ENCODE assay signal across 24 cellular contexts in the genomic region with DNA sequence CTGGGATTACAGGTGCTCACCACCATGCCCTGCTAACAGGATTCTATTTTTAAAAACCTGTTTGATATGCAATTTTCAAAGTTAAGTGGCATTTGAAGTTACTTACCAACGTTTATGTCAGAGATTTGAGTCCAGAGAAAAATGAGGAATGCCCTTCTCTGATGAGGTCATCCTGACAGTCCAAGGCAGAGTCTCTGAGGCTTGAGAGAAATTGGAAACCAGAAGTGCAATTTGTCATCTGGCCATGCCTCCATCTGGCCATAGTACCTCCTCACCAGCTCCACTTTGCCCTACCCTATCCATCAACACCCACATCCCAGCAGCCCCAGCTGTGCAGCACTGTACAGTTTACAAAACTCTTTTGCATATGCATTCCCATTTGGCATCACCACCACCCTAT. TPM values are rescaled to one million over a fixed set of nuclear protein-coding genes. Genes with fewer than 3 reads are reported as not detected.
DNase-seq lines count a peak whose midpoint lies in the region; ATAC-seq, FAIRE-seq and TF ChIP-seq lines count a peak whose summit lies in the region.
"Had no signal": no experiment of that assay in that cellular context is flagged by ENCODE, and none has a peak within 500 bp of the region (broad histone marks: within the 10 kb centered on the region; RNA-seq: fewer than 3 reads in every experiment).

No MANE protein-coding gene starts in this region.

- no peak overlapping the region for H3K9ac ChIP-seq in HepG2 (ENCODE audit: insufficient read depth, low read depth, low read length)
- H3K9ac ChIP-seq: BLaER1 treated with 17β-estradiol and CSF1 and Interleukin-3, amounts not matched to agents 10 nM and 100 nM had no signal

- WGBS in HepG2 (ENCODE audit: low lambda C conversion rate): 7% methylated on average over 1 of the region's 1 CpG
- WGBS in right lobe of liver (ENCODE audit: insufficient coverage, low coverage, low lambda C conversion rate, missing lambda C conversion rate): 8% methylated on average over 1 of the region's 1 CpG

- peaks cover 9% of the 10 kb centered on the region for H3K27me3 Mint-ChIP-seq in glutamatergic neuron (ENCODE audit: unreplicated experiment)
- H3K27me3 Mint-ChIP-seq in type B pancreatic cell: peaks cover 5% of the 10 kb centered on the region
- H3K27me3 Mint-ChIP-seq in mesothelial cell of epicardium (ENCODE audit: low read depth): peaks cover 52% of the 10 kb centered on the region

- H3K4me3 ChIP-seq in HepG2 (replicated peaks in 1 of 3; ENCODE audit: insufficient read depth in 1 of 3, low read depth in 2 of 3, low read length in 3 of 3) (no peak overlapping the region), right lobe of liver (no peak overlapping the region), MG63 (no peak overlapping the region)
- H3K4me3 ChIP-seq: BLaER1 treated with 17β-estradiol and CSF1 and Interleukin-3, amounts not matched to agents 10 nM and 100 nM had no signal

- CTCF ChIA-PET in HepG2 (lab: Yijun Ruan, JAX; ENCODE audit: low intra/inter-chr PET ratio, low total read pairs): no interaction called here

- BruUV-seq in HepG2 (replicated peaks; lab: Mats Ljungman, UMichigan): no TSS peak

- in situ Hi-C loops in HepG2 (cut with HindIII; ENCODE audit: extremely low pct_ligation_motif_present, low pct_unique_long_range_greater_than_20kb): no loop called here

- no peak overlapping the region for H3K4me2 ChIP-seq in HepG2 (ENCODE audit: low read depth, low read length)
- H3K4me2 ChIP-seq: BLaER1 treated with 17β-estradiol and CSF1 and Interleukin-3, amounts not matched to agents 10 nM and 100 nM had no signal

- no peak for TF ChIP-seq EP300 in HepG2 (IDR thresholded peaks at IDR 0.05; ENCODE audit: low read depth in 2 of 2, low read length in 2 of 2)
- no peak for TF ChIP-seq EP300 in HepG2 (CRISPR knock-in tag; IDR thresholded peaks at IDR 0.05; ENCODE audit: borderline replicate concordance)

- no peaks in the 10 kb centered on the region for H4K20me1 ChIP-seq in HepG2 (ENCODE audit: insufficient read depth, low read length)
- H4K20me1 ChIP-seq: BLaER1 treated with 17β-estradiol and CSF1 and Interleukin-3, amounts not matched to agents 10 nM and 100 nM had no signal

- TF ChIP-seq RAD21 in HepG2 (CRISPR knock-in tag; IDR thresholded peaks at IDR 0.05): no peak

- no peak for DNase-seq in HepG2 (ENCODE audit: low spot score)
- DNase-seq in right lobe of liver: no peak
- DNase-seq in MG63: peak; percentile 42
- no peak for DNase-seq in glutamatergic neuron
- no peak for DNase-seq in type B pancreatic cell (ENCODE audit: extremely low spot score, unreplicated experiment)
- DNase-seq in cerebellar nuclear complex (lab: John Stamatoyannopoulos, UW): no peak
- no peak for DNase-seq in mesothelial cell of epicardium (ENCODE audit: low spot score in 2 of 2, unreplicated experiment in 2 of 2)
- DNase-seq: 8988T; CD8-positive, alpha-beta memory T cell; H9; NCI-H1048; NCI-H146; NCI-H2081 treated with DMSO at 0.1 percent for 48 hours; NCI-H510A; NCI-H82; SHP77 had no signal

- H3K27me3 ChIP-seq in HepG2 (ENCODE audit: control insufficient read depth in 1 of 2, insufficient read depth in 2 of 2, low read length in 2 of 2) (no peaks in the 10 kb centered on the region; a peak in 1 of 5 replicates), right lobe of liver (no peaks in the 10 kb centered on the region), MG63 (no peaks in the 10 kb centered on the region)
- H3K27me3 ChIP-seq: BLaER1 treated with 17β-estradiol and CSF1 and Interleukin-3, amounts not matched to agents 10 nM and 100 nM had no signal

- no peak for TF ChIP-seq CTCF in HepG2 (CRISPR knock-in tag; IDR thresholded peaks at IDR 0.05)
- no peak for TF ChIP-seq CTCF in right lobe of liver (IDR thresholded peaks at IDR 0.05)
- no peak for TF ChIP-seq CTCF in glutamatergic neuron (IDR thresholded peaks at IDR 0.05; ENCODE audit: partially characterized antibody, unreplicated experiment)
- no peak for TF ChIP-seq CTCF in type B pancreatic cell (conservative IDR thresholded peaks at IDR 0.05)
- no peak for TF ChIP-seq CTCF in mesothelial cell of epicardium (IDR thresholded peaks at IDR 0.05; ENCODE audit: unreplicated experiment)

- H3K27ac ChIP-seq in HepG2 (ENCODE audit: extremely low read length, insufficient read depth, low read length): no peak overlapping the region
- no peak overlapping the region for H3K27ac ChIP-seq in right lobe of liver
- H3K27ac ChIP-seq: BLaER1 treated with 17β-estradiol and CSF1 and Interleukin-3, amounts not matched to agents 10 nM and 100 nM; HL-60 had no signal

- H3K36me3 ChIP-seq in HepG2 (replicated peaks in 1 of 2; ENCODE audit: control insufficient read depth in 1 of 2, insufficient read depth in 2 of 2, low read length in 2 of 2) (no peaks in the 10 kb centered on the region), right lobe of liver (no peaks in the 10 kb centered on the region), MG63 (no peaks in the 10 kb centered on the region)
- H3K36me3 ChIP-seq: BLaER1 treated with 17β-estradiol and CSF1 and Interleukin-3, amounts not matched to agents 10 nM and 100 nM had no signal

- H2AFZ ChIP-seq in HepG2 (ENCODE audit: low read length): no peak overlapping the region

- H3K4me3 Mint-ChIP-seq in glutamatergic neuron (ENCODE audit: unreplicated experiment) (peak overlapping the region; percentile 30), type B pancreatic cell (no peak overlapping the region), mesothelial cell of epicardium (no peak overlapping the region)
- H3K4me3 Mint-ChIP-seq: CD8-positive, alpha-beta memory T cell; H9; T-helper 1 cell treated with Interleukin-12 subunit alpha and Interleukin-12 subunit beta and Interleukin-4 antibody, amounts not matched to agents 30 μg/mL and 1 μg/mL, for 36 hours had no signal

- H3K9me3 ChIP-seq in HepG2 (ENCODE audit: low read length): no peaks in the 10 kb centered on the region
- no peaks in the 10 kb centered on the region for H3K9me3 ChIP-seq in right lobe of liver
- no peaks in the 10 kb centered on the region for H3K9me3 ChIP-seq in MG63
- H3K9me3 ChIP-seq: BLaER1 treated with 17β-estradiol and CSF1 and Interleukin-3, amounts not matched to agents 10 nM and 100 nM had no signal

- H3K79me2 ChIP-seq in HepG2 (ENCODE audit: insufficient read depth, low read length): no peaks in the 10 kb centered on the region

- peaks cover 3% of the 10 kb centered on the region for H3K9me3 Mint-ChIP-seq in glutamatergic neuron (ENCODE audit: unreplicated experiment)
- peaks cover 5% of the 10 kb centered on the region for H3K9me3 Mint-ChIP-seq in type B pancreatic cell
- no peaks in the 10 kb centered on the region for H3K9me3 Mint-ChIP-seq in mesothelial cell of epicardium
- H3K9me3 Mint-ChIP-seq: H9; T-helper 1 cell treated with Interleukin-12 subunit alpha and Interleukin-12 subunit beta and Interleukin-4 antibody, amounts not matched to agents 30 μg/mL and 1 μg/mL, for 36 hours had no signal

- intact Hi-C loops in HepG2 (cut with micrococcal nuclease; ENCODE audit: unreplicated experiment): no loop called here
- intact Hi-C loops in right lobe of liver (cut with DNase I): no loop called here

- H3K27ac Mint-ChIP-seq in glutamatergic neuron (ENCODE audit: unreplicated experiment) (peak overlapping the region; percentile 54), type B pancreatic cell (no peak overlapping the region), mesothelial cell of epicardium (no peak overlapping the region)
- H3K27ac Mint-ChIP-seq: CD8-positive, alpha-beta memory T cell; H9; T-helper 1 cell treated with Interleukin-12 subunit alpha and Interleukin-12 subunit beta and Interleukin-4 antibody, amounts not matched to agents 30 μg/mL and 1 μg/mL, for 36 hours had no signal

- FAIRE-seq in HepG2 (lab: Jason Lieb, UNC): no peak
- FAIRE-seq: D721Med, HTR-8/SVneo, RCC 7860 had no signal

- H3K36me3 Mint-ChIP-seq in glutamatergic neuron (ENCODE audit: unreplicated experiment): no peaks in the 10 kb centered on the region
- no peaks in the 10 kb centered on the region for H3K36me3 Mint-ChIP-seq in type B pancreatic cell
- H3K36me3 Mint-ChIP-seq in mesothelial cell of epicardium: no peaks in the 10 kb centered on the region
- H3K36me3 Mint-ChIP-seq: CD8-positive, alpha-beta memory T cell had no signal

- POLR2A ChIA-PET in HepG2 (lab: Yijun Ruan, JAX): no interaction called here

- ATAC-seq in HepG2 (no peak), right lobe of liver (no peak), HG03442 (IDR thresholded peaks at IDR 0.05; ENCODE audit: unreplicated experiment) (no peak)
- ATAC-seq: SK-N-SH treated with all-trans-retinoic acid at 6 μM for 48 hours had no signal

- peaks cover 20% of the 10 kb centered on the region for H3K4me1 Mint-ChIP-seq in glutamatergic neuron (ENCODE audit: low read depth, unreplicated experiment)
- peaks cover 20% of the 10 kb centered on the region for H3K4me1 Mint-ChIP-seq in type B pancreatic cell (ENCODE audit: unreplicated experiment)
- no peaks in the 10 kb centered on the region for H3K4me1 Mint-ChIP-seq in mesothelial cell of epicardium
- H3K4me1 Mint-ChIP-seq: CD8-positive, alpha-beta memory T cell had no signal

- H3K4me1 ChIP-seq in HepG2 (ENCODE audit: insufficient read depth, low read length) (peaks cover 23% of the 10 kb centered on the region), right lobe of liver (no peaks in the 10 kb centered on the region)

- TF ChIP-seq POLR2A in HepG2 (IDR thresholded peaks at IDR 0.05; ENCODE audit: insufficient read depth in 1 of 2, low read depth in 2 of 2, low read length in 2 of 2): no peak
- no peak for TF ChIP-seq POLR2A in right lobe of liver (IDR thresholded peaks at IDR 0.05)

RNA-seq across cellular contexts. Expression of a gene that starts 54.4 kb away (rescaled TPM):
- total RNA-seq in HepG2 (2016; rRNA removed; fragmentation: Illumina TruSeq; extraction: Trizol) (32.0 and 34.2 TPM in 2 replicates), right lobe of liver (10 to 100 TPM; 33.5 to 59.7 (median 46.4) TPM), glutamatergic neuron (ENCODE audit: unreplicated experiment) (23.3 TPM), type B pancreatic cell (ENCODE audit: low replicate concordance) (31.7 and 32.1 TPM in 2 replicates), mesothelial cell of epicardium (26.3 to 29.2 TPM (median 27.3 TPM) in 3 replicates)
- total RNA-seq in HepG2 (2016; cell fraction: cytosol; rRNA removed; fragmentation: Illumina TruSeq; extraction: Trizol; ENCODE audit: low read depth): 1.8 and 3.3 TPM in 2 replicates
- total RNA-seq in HepG2 (2016; cell fraction: insoluble cytoplasmic fraction; rRNA removed; fragmentation: Illumina TruSeq; extraction: Trizol): 30.1 and 30.9 TPM in 2 replicates
- total RNA-seq in HepG2 (2016; cell fraction: membrane; rRNA removed; fragmentation: Illumina TruSeq; extraction: Trizol): 22.1 and 23.4 TPM in 2 replicates
- total RNA-seq in HepG2 (2016; cell fraction: nucleus; rRNA removed; fragmentation: Illumina TruSeq; extraction: Trizol): 34.9 and 35.6 TPM in 2 replicates
- 8.2 and 11.2 TPM in 2 replicates for polyA plus RNA-seq in HepG2 (2011; rRNA removed)
- 5.4 and 9.0 TPM in 2 replicates for polyA plus RNA-seq in HepG2 (2011; cell fraction: cytosol; rRNA removed)
- 4.6 and 5.6 TPM in 2 replicates for polyA plus RNA-seq in HepG2 (2011; cell fraction: nucleus; rRNA removed)
- 13.9 and 14.8 TPM in 2 replicates for polyA plus RNA-seq in HepG2 (2012)
- polyA plus RNA-seq in HepG2 (2016; cell fraction: cytosol; fragmentation: Illumina TruSeq; extraction: Trizol; ENCODE audit: low read depth): 1.5 and 2.0 TPM in 2 replicates
- polyA plus RNA-seq in HepG2 (2016; cell fraction: insoluble cytoplasmic fraction; fragmentation: Illumina TruSeq; extraction: Trizol; ENCODE audit: low read depth): 20.4 and 20.5 TPM in 2 replicates
- 9.6 and 10.4 TPM in 2 replicates for polyA plus RNA-seq in HepG2 (2016; cell fraction: membrane; fragmentation: Illumina TruSeq; extraction: Trizol; ENCODE audit: low read depth)
- polyA plus RNA-seq in HepG2 (2016; cell fraction: nucleus; fragmentation: Illumina TruSeq; extraction: Trizol; ENCODE audit: insufficient read depth, low read depth): 17.1 and 18.4 TPM in 2 replicates
- polyA minus RNA-seq in HepG2 (2011; rRNA and poly(A)+ RNA removed; ENCODE audit: low replicate concordance): 21.5 and 39.5 TPM in 2 replicates
- polyA minus RNA-seq in HepG2 (2011; cell fraction: cytosol; rRNA and poly(A)+ RNA removed): 38.4 and 49.5 TPM in 2 replicates
- polyA minus RNA-seq in HepG2 (2011; cell fraction: nucleus; rRNA and poly(A)+ RNA removed): 38.2 and 59.4 TPM in 2 replicates
- 21.9 and 37.3 TPM in 2 replicates for total RNA-seq in MG63 (2014; rRNA removed; shearing (Covaris generic); ENCODE audit: low replicate concordance)
